ENCODE assay signal across 8 cellular contexts in genomic region chr15:89361451-89362202, GRCh38. TPM values are rescaled to one million over a fixed set of nuclear protein-coding genes. Genes with fewer than 3 reads are reported as not detected.
A peak's percentile ranks its signal among the peaks of the same experiment; 100 is the strongest.
DNase-seq lines count a peak whose midpoint lies in the region; ATAC-seq and TF ChIP-seq lines count a peak whose summit lies in the region.

No MANE protein-coding gene starts in this region.

- no peak overlapping the region for H3K4me3 Mint-ChIP-seq in endothelial cell (ENCODE audit: unreplicated experiment)
- peak overlapping the region; percentile 60 for H3K4me3 Mint-ChIP-seq in neural progenitor cell
- H3K4me3 Mint-ChIP-seq in osteocyte (ENCODE audit: unreplicated experiment): no peak overlapping the region

- 21% methylated on average over 20 to 27 of the region's 41 CpGs for WGBS in upper lobe of left lung, 2 donors

- ATAC-seq in upper lobe of left lung (ENCODE audit: low FRiP score in 2 of 2) (peak; percentile 38 to 60), HG02981 (IDR thresholded peaks at IDR 0.05; ENCODE audit: unreplicated experiment) (no peak)

- H3K9me3 Mint-ChIP-seq in endothelial cell (ENCODE audit: unreplicated experiment): no peaks in the 10 kb centered on the region
- H3K9me3 Mint-ChIP-seq in neural progenitor cell: peaks cover 7% of the 10 kb centered on the region
- no peaks in the 10 kb centered on the region for H3K9me3 Mint-ChIP-seq in osteocyte (ENCODE audit: unreplicated experiment)

- DNase-seq in GM20000 (ENCODE audit: low spot score) (peak; percentile 90), NCI-H69 (lab: John Stamatoyannopoulos, UW) (peak; percentile 64), endothelial cell (ENCODE audit: low spot score) (peak; percentile 89), neural progenitor cell (ENCODE audit: low spot score) (peak; percentile 93), upper lobe of left lung (peak; percentile 47 to 89), osteocyte (ENCODE audit: extremely low spot score, unreplicated experiment) (no peak)
- peak; percentile 56 for DNase-seq in activated CD8-positive, alpha-beta memory T cell treated with anti-CD3 and anti-CD28 coated beads, Interleukin-2, amount 50 U/mL, for 4 hours

- H3K27me3 Mint-ChIP-seq in endothelial cell (ENCODE audit: unreplicated experiment): peaks cover 38% of the 10 kb centered on the region
- peaks cover 90% of the 10 kb centered on the region for H3K27me3 Mint-ChIP-seq in neural progenitor cell (ENCODE audit: insufficient read depth, low read depth)
- H3K27me3 Mint-ChIP-seq in osteocyte (ENCODE audit: unreplicated experiment): peaks cover 87% of the 10 kb centered on the region

- H3K4me2 ChIP-seq in neural progenitor cell: no peak overlapping the region

- no peaks in the 10 kb centered on the region for H3K36me3 Mint-ChIP-seq in endothelial cell (ENCODE audit: low read depth, unreplicated experiment)
- no peaks in the 10 kb centered on the region for H3K36me3 Mint-ChIP-seq in neural progenitor cell
- H3K36me3 Mint-ChIP-seq in osteocyte (ENCODE audit: unreplicated experiment): no peaks in the 10 kb centered on the region

- no peak overlapping the region for H2AFZ ChIP-seq in neural progenitor cell (replicated peaks)

- H3K4me3 ChIP-seq in neural progenitor cell: no peak overlapping the region
- H3K4me3 ChIP-seq in upper lobe of left lung: no peak overlapping the region

- H3K79me2 ChIP-seq in neural progenitor cell (ENCODE audit: low read depth): no peaks in the 10 kb centered on the region

- H3K9ac ChIP-seq in neural progenitor cell: no peak overlapping the region

- H3F3A ChIP-seq in neural progenitor cell (ENCODE audit: low read depth): peaks cover 29% of the 10 kb centered on the region

- no peak for TF ChIP-seq CTCF in GM20000 (IDR thresholded peaks at IDR 0.05; ENCODE audit: extremely low read depth, missing control alignments)
- no peak for TF ChIP-seq CTCF in endothelial cell (IDR thresholded peaks at IDR 0.05; ENCODE audit: unreplicated experiment)
- TF ChIP-seq CTCF in neural progenitor cell (IDR thresholded peaks at IDR 0.05): no peak
- TF ChIP-seq CTCF in upper lobe of left lung (IDR thresholded peaks at IDR 0.05): no peak
- no peak for TF ChIP-seq CTCF in osteocyte (IDR thresholded peaks at IDR 0.05)

- no peak for TF ChIP-seq EP300 in upper lobe of left lung (IDR thresholded peaks at IDR 0.05)

- no peak for TF ChIP-seq POLR2A in upper lobe of left lung (IDR thresholded peaks at IDR 0.05)

- no peaks in the 10 kb centered on the region for H3K36me3 ChIP-seq in neural progenitor cell
- H3K36me3 ChIP-seq in upper lobe of left lung: no peaks in the 10 kb centered on the region

- H3K4me1 ChIP-seq in neural progenitor cell: peaks cover 17% of the 10 kb centered on the region
- H3K4me1 ChIP-seq in upper lobe of left lung: peaks cover 15 to 39% (median 23%) of the 10 kb centered on the region in 4 donors

- H4K20me1 ChIP-seq in neural progenitor cell (ENCODE audit: low read depth): peaks cover 92% of the 10 kb centered on the region

- no peak overlapping the region for H3K27ac Mint-ChIP-seq in endothelial cell (ENCODE audit: unreplicated experiment)
- no peak overlapping the region for H3K27ac Mint-ChIP-seq in neural progenitor cell
- no peak overlapping the region for H3K27ac Mint-ChIP-seq in osteocyte (ENCODE audit: unreplicated experiment)

- peaks cover 100% of the 10 kb centered on the region for H3K27me3 ChIP-seq in neural progenitor cell
- H3K27me3 ChIP-seq in upper lobe of left lung: peaks cover 2 to 87% (median 55%) of the 10 kb centered on the region in 4 donors

- H3K4me1 Mint-ChIP-seq in endothelial cell (ENCODE audit: unreplicated experiment) (peaks cover 4% of the 10 kb centered on the region), neural progenitor cell (peaks cover 29% of the 10 kb centered on the region), osteocyte (ENCODE audit: unreplicated experiment) (peaks cover 7% of the 10 kb centered on the region)

- H3K27ac ChIP-seq in neural progenitor cell: no peak overlapping the region
- H3K27ac ChIP-seq in upper lobe of left lung: no peak overlapping the region

- H3K9me3 ChIP-seq in neural progenitor cell (ENCODE audit: low read depth): no peaks in the 10 kb centered on the region
- no peaks in the 10 kb centered on the region for H3K9me3 ChIP-seq in upper lobe of left lung

RNA-seq across cellular contexts. Expression of gene POLG, which starts 27.0 kb away (rescaled TPM):
- total RNA-seq in endothelial cell (ENCODE audit: unreplicated experiment) (64.5 TPM), neural progenitor cell (ENCODE audit: low replicate concordance) (25.2 and 43.5 TPM in 2 replicates), upper lobe of left lung (100 to 1,000 TPM in 2 of 6 donors, 10 to 100 TPM in 4; 58.3 to 185 (median 75.0) TPM), osteocyte (52.0 and 60.8 TPM in 2 replicates)
